11 cellular contexts compared by ENCODE assay signal in the genomic region with DNA sequence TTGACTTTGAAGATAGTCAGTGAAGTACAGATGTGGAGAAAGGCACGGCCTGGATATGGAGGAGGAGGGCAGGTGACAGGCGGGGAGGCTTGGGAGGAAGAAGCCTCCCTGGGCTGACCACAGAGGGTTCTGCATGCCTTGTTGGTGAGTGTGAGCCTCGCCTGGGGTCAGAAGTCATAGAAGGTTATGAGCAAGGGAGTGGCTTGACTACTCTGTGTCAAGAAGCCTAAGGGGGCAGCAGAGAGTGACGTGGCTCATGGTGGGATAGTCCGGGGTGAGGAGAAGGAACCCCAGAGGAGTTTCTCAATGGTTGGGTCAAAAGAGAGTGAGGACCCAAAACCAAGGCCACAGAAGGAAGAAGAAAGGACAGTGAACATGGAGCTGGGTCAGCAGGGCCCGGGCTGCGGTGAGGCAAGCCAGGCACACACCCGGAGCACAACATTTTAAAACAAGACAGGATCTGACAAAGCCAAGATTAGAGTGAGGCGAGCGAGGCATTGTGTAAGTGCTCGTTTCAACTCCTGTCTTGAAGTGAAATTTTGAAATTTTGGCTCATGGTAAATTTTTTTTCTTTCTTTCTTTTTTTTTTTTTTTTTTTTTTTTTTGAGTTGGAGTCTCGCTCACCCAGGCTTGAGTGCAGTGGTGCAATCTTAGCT. TPM values are rescaled to one million over a fixed set of nuclear protein-coding genes. Genes with fewer than 3 reads are reported as not detected.
DNase-seq lines count a peak whose midpoint lies in the region; ATAC-seq and TF ChIP-seq lines count a peak whose summit lies in the region.
"Had no signal": no experiment of that assay in that cellular context is flagged by ENCODE, and none has a peak within 500 bp of the region (broad histone marks: within the 10 kb centered on the region; RNA-seq: fewer than 3 reads in every experiment).

No MANE protein-coding gene starts in this region.

- intact Hi-C loops in esophagus muscularis mucosa (cut with DNase I), result no loop called here

- TF ChIP-seq CTCF in brain microvascular endothelial cell (IDR thresholded peaks at IDR 0.05; ENCODE audit: low read depth, low read length, missing control alignments) (peak; percentile 39), esophagus muscularis mucosa (IDR thresholded peaks at IDR 0.05) (no peak)

- ATAC-seq in GM21737 (IDR thresholded peaks at IDR 0.05; ENCODE audit: unreplicated experiment) (no peak), GM21576 (IDR thresholded peaks at IDR 0.05; ENCODE audit: unreplicated experiment) (no peak)
- ATAC-seq in stimulated activated memory B cell treated with anti-CD40 and anti-IgM and Interleukin-4, amounts not matched to agents 10 μg/mL and 1 μg/mL and 100 μg/mL, for 72 hours, result no peak
- ATAC-seq: naive thymus-derived CD8-positive, alpha-beta T cell had no signal

- DNase-seq in EL, result peak; percentile 90
- DNase-seq in HuH-7 (ENCODE audit: low spot score), result peak; percentile 39
- no peak for DNase-seq in brain microvascular endothelial cell
- DNase-seq in myocyte (ENCODE audit: low read depth), result peak; percentile 84
- no peak for DNase-seq in esophagus muscularis mucosa (ENCODE audit: extremely low spot score)
- DNase-seq: activated B cell treated with CpG ODN at 0.5 μM for 24 hours; naive thymus-derived CD8-positive, alpha-beta T cell; NCI-H345 had no signal

- H3K4me3 Mint-ChIP-seq in stimulated activated memory B cell treated with anti-CD40 and anti-IgM and Interleukin-4, amounts not matched to agents 10 μg/mL and 1 μg/mL and 100 μg/mL, for 72 hours, result no peak overlapping the region
- H3K4me3 Mint-ChIP-seq: activated B cell treated with CpG ODN at 0.5 μM for 24 hours; naive thymus-derived CD8-positive, alpha-beta T cell had no signal

- in situ Hi-C loops in brain microvascular endothelial cell (cut with HindIII; ENCODE audit: low pct_ligation_motif_present, low sequenced_read_pairs), result no loop called here

- 64% methylated on average over 12 of the region's 12 CpGs for WGBS in esophagus muscularis mucosa

- H3K9me3 Mint-ChIP-seq in stimulated activated memory B cell treated with anti-CD40 and anti-IgM and Interleukin-4, amounts not matched to agents 10 μg/mL and 1 μg/mL and 100 μg/mL, for 72 hours, result peaks cover 2% of the 10 kb centered on the region
- H3K9me3 Mint-ChIP-seq: activated B cell treated with CpG ODN at 0.5 μM for 24 hours had no signal

- peaks cover 6% of the 10 kb centered on the region for H3K4me1 Mint-ChIP-seq in stimulated activated memory B cell treated with anti-CD40 and anti-IgM and Interleukin-4, amounts not matched to agents 10 μg/mL and 1 μg/mL and 100 μg/mL, for 72 hours
- H3K4me1 Mint-ChIP-seq: activated B cell treated with CpG ODN at 0.5 μM for 24 hours had no signal

- H3K36me3 ChIP-seq in brain microvascular endothelial cell (replicated peaks), result no peaks in the 10 kb centered on the region
- H3K36me3 ChIP-seq in esophagus muscularis mucosa, result peaks cover 0 to 24% (median 4%) of the 10 kb centered on the region in 4 donors

- H3K27ac Mint-ChIP-seq in stimulated activated memory B cell treated with anti-CD40 and anti-IgM and Interleukin-4, amounts not matched to agents 10 μg/mL and 1 μg/mL and 100 μg/mL, for 72 hours, result no peak overlapping the region
- H3K27ac Mint-ChIP-seq: activated B cell treated with CpG ODN at 0.5 μM for 24 hours had no signal

- TF ChIP-seq EP300 in esophagus muscularis mucosa (IDR thresholded peaks at IDR 0.05), result no peak

- H3K4me3 ChIP-seq in brain microvascular endothelial cell (ENCODE audit: low read depth, low read length) (no peak overlapping the region), esophagus muscularis mucosa (no peak overlapping the region)

- H3K36me3 Mint-ChIP-seq in stimulated activated memory B cell treated with anti-CD40 and anti-IgM and Interleukin-4, amounts not matched to agents 10 μg/mL and 1 μg/mL and 100 μg/mL, for 72 hours, result no peaks in the 10 kb centered on the region
- H3K36me3 Mint-ChIP-seq: naive thymus-derived CD8-positive, alpha-beta T cell had no signal

- no peaks in the 10 kb centered on the region for H3K9me3 ChIP-seq in esophagus muscularis mucosa

- H3K4me1 ChIP-seq in esophagus muscularis mucosa, result no peaks in the 10 kb centered on the region

- H3K27me3 ChIP-seq in brain microvascular endothelial cell (replicated peaks), result no peaks in the 10 kb centered on the region
- H3K27me3 ChIP-seq in esophagus muscularis mucosa, result peaks cover 0 to 33% (median 7%) of the 10 kb centered on the region in 4 donors

- H3K27me3 Mint-ChIP-seq in stimulated activated memory B cell treated with anti-CD40 and anti-IgM and Interleukin-4, amounts not matched to agents 10 μg/mL and 1 μg/mL and 100 μg/mL, for 72 hours, result peaks cover 56% of the 10 kb centered on the region

- H3K27ac ChIP-seq in brain microvascular endothelial cell, result no peak overlapping the region
- no peak overlapping the region for H3K27ac ChIP-seq in esophagus muscularis mucosa (replicated peaks in 1 of 4)

- no peak for TF ChIP-seq POLR2A in esophagus muscularis mucosa (IDR thresholded peaks at IDR 0.05; ENCODE audit: low read depth)

RNA-seq across cellular contexts. Expression of a gene that starts 31.9 kb away (rescaled TPM):
- total RNA-seq in myocyte (6.7 and 10.2 TPM in 2 replicates), esophagus muscularis mucosa (10 to 100 TPM; 12.3 to 25.4 (median 18.8) TPM)
- polyA plus RNA-seq in myocyte (2012), result 19.4 TPM
- total RNA-seq: activated B cell treated with CpG ODN at 0.5 μM for 24 hours had no signal

Comparison
In these comparisons a context has a peak if more than half of its experiments do, and no peak if none do; other contexts are left out.
1. DNase-seq: peak in EL (single experiment), HuH-7 (single experiment) and myocyte (single experiment); none in brain microvascular endothelial cell (single experiment) and esophagus muscularis mucosa (single experiment).